Comparison of ENCODE assay signal across 8 cellular contexts in the genomic region with DNA sequence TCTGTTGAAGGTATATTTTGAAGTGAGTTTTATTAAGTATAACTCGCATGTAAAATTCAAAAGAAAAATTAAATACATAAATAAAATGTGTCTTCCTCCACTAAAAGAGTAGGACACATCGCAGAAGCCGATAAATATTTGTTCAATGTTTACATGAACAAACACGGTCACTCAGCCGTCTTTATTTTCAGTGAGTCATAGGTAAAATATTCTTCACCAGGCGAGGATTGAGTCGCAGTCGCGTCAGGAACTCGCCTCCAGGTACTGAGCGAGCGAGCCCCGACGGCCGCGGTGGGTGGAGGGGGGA. TPM values are rescaled to one million over a fixed set of nuclear protein-coding genes. Genes with fewer than 3 reads are reported as not detected.
DNase-seq lines count a peak whose midpoint lies in the region; TF ChIP-seq lines count a peak whose summit lies in the region.

No MANE protein-coding gene starts in this region.

- H3K4me1 ChIP-seq in fibroblast of lung (ENCODE audit: control insufficient read depth, extremely low read depth, insufficient read depth, low read length) = no peaks in the 10 kb centered on the region

- H3K9me3 ChIP-seq in SK-N-MC (ENCODE audit: low read depth, low read length) (no peaks in the 10 kb centered on the region), fibroblast of lung (ENCODE audit: control insufficient read depth, insufficient read depth, low read depth, low read length) (no peaks in the 10 kb centered on the region)

- H3K4me3 ChIP-seq in GM08714 (ENCODE audit: low read length) (peak overlapping the region; percentile 69; the same call in 1 of the 2 replicates), SK-N-MC (peak overlapping the region; percentile 93), fibroblast of lung (replicated peaks in 1 of 4; ENCODE audit: control extremely low read depth in 1 of 4, insufficient read depth in 1 of 4, low read depth in 3 of 4, low read length in 4 of 4) (peak overlapping the region in 3 of 4 experiments; percentile 12 to 78 (median 76)), retinal pigment epithelial cell (ENCODE audit: low read length) (peak overlapping the region; percentile 55)

- H4K20me1 ChIP-seq in fibroblast of lung (ENCODE audit: control insufficient read depth, extremely low read depth, insufficient read depth, low read length) = no peaks in the 10 kb centered on the region

- H3K27ac ChIP-seq in SK-N-MC (peak overlapping the region; percentile 98), fibroblast of lung (ENCODE audit: insufficient read depth, low read length) (peak overlapping the region; percentile 3)

- H3K27me3 ChIP-seq in fibroblast of lung (ENCODE audit: control insufficient read depth, insufficient read depth, low read length) = no peaks in the 10 kb centered on the region

- DNase-seq in SK-N-MC (ENCODE audit: low read depth, low spot score) (no peak), fibroblast of lung (ENCODE audit: low read depth in 2 of 2) (no peak), retinal pigment epithelial cell (ENCODE audit: low read depth) (no peak), DMS 273 (lab: John Stamatoyannopoulos, UW; ENCODE audit: unreplicated experiment) (no peak), GM10266 (ENCODE audit: extremely low spot score) (no peak), NCI-H1105 (lab: John Stamatoyannopoulos, UW) (no peak)
- DNase-seq in activated CD8-positive, alpha-beta memory T cell treated with anti-CD3 and anti-CD28 coated beads, Interleukin-2, amount 50 U/mL, for 4 hours = no peak

- peaks cover 2% of the 10 kb centered on the region for H3K79me2 ChIP-seq in fibroblast of lung (ENCODE audit: control insufficient read depth, insufficient read depth, low read length)

- no peaks in the 10 kb centered on the region for H3K36me3 ChIP-seq in SK-N-MC (ENCODE audit: insufficient read depth, low read length)
- no peaks in the 10 kb centered on the region for H3K36me3 ChIP-seq in fibroblast of lung (ENCODE audit: control insufficient read depth, insufficient read depth, low read length)

- TF ChIP-seq CTCF in fibroblast of lung (conservative IDR thresholded peaks at IDR 0.05 in 1 of 2, IDR thresholded peaks at IDR 0.05 in 1 of 2; ENCODE audit: low read depth in 1 of 2, low read length in 2 of 2) (no peak), retinal pigment epithelial cell (conservative IDR thresholded peaks at IDR 0.05; ENCODE audit: low read depth, low read length) (no peak), GM10266 (IDR thresholded peaks at IDR 0.05; ENCODE audit: control insufficient read depth, insufficient read depth, low read depth, missing control alignments) (no peak)

- no peak overlapping the region for H3K4me2 ChIP-seq in fibroblast of lung (ENCODE audit: extremely low read depth, insufficient read depth, low read length)

- H2AFZ ChIP-seq in fibroblast of lung (ENCODE audit: low read length) = no peak overlapping the region

- H3K9ac ChIP-seq in SK-N-MC (ENCODE audit: insufficient read length) (peak overlapping the region; percentile 88), fibroblast of lung (ENCODE audit: insufficient read depth, low read length) (peak overlapping the region; percentile 36)

RNA-seq across cellular contexts. Expression of a gene that starts 0.3 kb away (rescaled TPM):
- 18.3 and 21.3 TPM in 2 replicates for total RNA-seq in fibroblast of lung
- 92.4 and 97.1 TPM in 2 replicates for polyA plus RNA-seq in fibroblast of lung
- 71.7 and 79.4 TPM in 2 replicates for polyA plus RNA-seq in fibroblast of lung (2012)
- polyA minus RNA-seq in fibroblast of lung (ENCODE audit: low replicate concordance) = 46.6 and 52.8 TPM in 2 replicates

RNA-seq across cellular contexts. Expression of a gene that starts 3.9 kb away (rescaled TPM):
- 5.4 and 7.9 TPM in 2 replicates for total RNA-seq in fibroblast of lung
- polyA plus RNA-seq in fibroblast of lung = 3.2 and 4.5 TPM in 2 replicates
- polyA plus RNA-seq in fibroblast of lung (2012) = 2.5 and 2.7 TPM in 2 replicates
- 0.19 TPM in 1 of 2 replicates, not detected in the other for polyA minus RNA-seq in fibroblast of lung (ENCODE audit: low replicate concordance)

RNA-seq across cellular contexts. Expression of a gene that starts 44.6 kb away (rescaled TPM):
- 9.6 and 10.3 TPM in 2 replicates for total RNA-seq in fibroblast of lung
- 8.1 and 8.4 TPM in 2 replicates for polyA plus RNA-seq in fibroblast of lung
- polyA plus RNA-seq in fibroblast of lung (2012) = 6.6 and 8.0 TPM in 2 replicates
- polyA minus RNA-seq in fibroblast of lung (ENCODE audit: low replicate concordance) = 1.0 and 3.0 TPM in 2 replicates

RNA-seq across cellular contexts. Expression of a gene that starts 44.6 kb away (rescaled TPM):
- total RNA-seq in fibroblast of lung = 14.6 and 16.0 TPM in 2 replicates
- polyA plus RNA-seq in fibroblast of lung = 9.3 and 10.6 TPM in 2 replicates
- polyA plus RNA-seq in fibroblast of lung (2012) = 15.6 and 17.6 TPM in 2 replicates
- polyA minus RNA-seq in fibroblast of lung (ENCODE audit: low replicate concordance) = 2.9 TPM in 1 of 2 replicates, not detected in the other

RNA-seq across cellular contexts. Expression of a gene that starts 44.9 kb away (rescaled TPM):
- total RNA-seq in fibroblast of lung = 9.5 and 12.1 TPM in 2 replicates
- 22.0 and 29.8 TPM in 2 replicates for polyA plus RNA-seq in fibroblast of lung
- 17.0 and 20.4 TPM in 2 replicates for polyA plus RNA-seq in fibroblast of lung (2012)
- polyA minus RNA-seq in fibroblast of lung (ENCODE audit: low replicate concordance) = 8.0 and 14.1 TPM in 2 replicates
